ENCODE assay signal across 25 cellular contexts in the genomic region with DNA sequence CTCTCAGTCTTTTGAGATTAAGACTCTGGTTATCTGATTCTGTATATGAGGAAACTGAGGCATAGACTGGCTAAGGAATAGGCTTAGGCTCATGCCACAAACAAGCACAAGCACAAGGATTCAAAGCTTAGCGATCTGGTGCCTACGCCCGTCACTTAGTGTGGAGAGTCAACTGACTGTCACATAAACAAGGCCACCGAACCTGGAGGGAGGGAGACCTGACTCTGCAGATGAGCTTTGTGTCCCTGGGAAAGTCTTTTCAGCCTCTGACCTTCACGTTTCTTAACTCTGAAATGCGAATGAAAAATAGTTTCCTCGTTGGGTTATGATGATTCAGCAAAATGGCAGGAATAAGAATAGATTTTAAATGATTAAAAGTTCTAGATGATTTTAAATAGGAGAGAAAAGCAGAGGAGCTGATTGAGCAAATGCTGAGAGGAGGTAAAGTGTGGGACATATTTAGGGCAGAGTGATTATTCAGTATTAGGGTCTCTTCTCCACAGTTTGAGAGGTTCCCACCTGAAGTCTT.
"Had no signal": no experiment of that assay in that cellular context is flagged by ENCODE, and none has a peak within 500 bp of the region (broad histone marks: within the 10 kb centered on the region; RNA-seq: fewer than 3 reads in every experiment).

No MANE protein-coding gene starts in this region.

- ATAC-seq: left lobe of liver; naive thymus-derived CD8-positive, alpha-beta T cell; stimulated activated effector memory CD8-positive, alpha-beta T cell treated with anti-CD3 and anti-CD28 coated beads, Interleukin-12 subunit alpha, Interleukin-12 subunit beta, amount 100 ng/mL, for 72 hours had no signal

- DNase-seq: dermis blood vessel endothelial cell; effector memory CD4-positive, alpha-beta T cell; erythroblast; esophagus squamous epithelium; hypothalamus; mesendoderm; midbrain; naive thymus-derived CD8-positive, alpha-beta T cell; nephron progenitor cell; nucleus accumbens; sigmoid colon; stimulated activated CD4-positive, alpha-beta T cell treated with anti-CD3 and anti-CD28 coated beads, Interleukin-2, amount 100 ng/mL, for 24 hours; stimulated activated CD4-positive, alpha-beta T cell treated with anti-CD3 and anti-CD28 coated beads, Interleukin-4, amount 100 ng/mL, for 24 hours; stimulated activated naive CD4-positive, alpha-beta T cell treated with Interleukin-2 at 50 U/mL for 16 hours; stomach; thyroid gland; trophoblast cell had no signal

- H3K27me3 ChIP-seq: esophagus squamous epithelium, right atrium auricular region, sigmoid colon, stomach, thyroid gland had no signal

- H3K4me1 ChIP-seq: prostate gland, stomach had no signal

- H3K4me3 ChIP-seq: coronary artery, esophagus squamous epithelium, prostate gland, right atrium auricular region, sigmoid colon, stomach, thyroid gland had no signal

- H3K27ac ChIP-seq: coronary artery, esophagus squamous epithelium, prostate gland, sigmoid colon, stomach, thyroid gland had no signal

- FAIRE-seq: endothelial cell of umbilical vein, frontal cortex, keratinocyte had no signal

- H3K9me3 ChIP-seq: esophagus squamous epithelium, prostate gland, right atrium auricular region, sigmoid colon, stomach, thyroid gland had no signal

- H3K36me3 ChIP-seq: esophagus squamous epithelium, prostate gland, right atrium auricular region, sigmoid colon, stomach, thyroid gland had no signal
